8 cellular contexts compared by ENCODE assay signal in genomic region chr15:99732711-99733267, GRCh38. TPM values are rescaled to one million over a fixed set of nuclear protein-coding genes. Genes with fewer than 3 reads are reported as not detected.
DNase-seq lines count a peak whose midpoint lies in the region; ATAC-seq, FAIRE-seq and TF ChIP-seq lines count a peak whose summit lies in the region.

No MANE protein-coding gene starts in this region.

- H3K4me3 ChIP-seq in GM12865 (ENCODE audit: low read depth, low read length) (peak overlapping the region; percentile 87), brain microvascular endothelial cell (ENCODE audit: low read depth, low read length) (peak overlapping the region; percentile 78), HepG2 (replicated peaks in 1 of 3; ENCODE audit: insufficient read depth in 1 of 3, low read depth in 2 of 3, low read length in 3 of 3) (peak overlapping the region; percentile 72 to 84 (median 75)), subcutaneous abdominal adipose tissue (ENCODE audit: low read depth in 1 of 5, low read length in 5 of 5) (peak overlapping the region; percentile 79 to 87 (median 81))

- DNase-seq in GM12865 (ENCODE audit: low read depth) (peak; percentile 38), brain microvascular endothelial cell (no peak), HepG2 (ENCODE audit: low spot score) (no peak), SIG-M5 (lab: John Stamatoyannopoulos, UW) (no peak), GM19240 (ENCODE audit: insufficient read length, low spot score) (no peak)

- no TSS peak for BruUV-seq in HepG2 (replicated peaks; lab: Mats Ljungman, UMichigan)

- TF ChIP-seq CTCF in GM12865 (IDR thresholded peaks at IDR 0.05; ENCODE audit: insufficient read depth, low read depth, low read length, missing control alignments), result no peak
- TF ChIP-seq CTCF in brain microvascular endothelial cell (IDR thresholded peaks at IDR 0.05; ENCODE audit: low read depth, low read length, missing control alignments), result no peak
- TF ChIP-seq CTCF in HepG2 (CRISPR knock-in tag; IDR thresholded peaks at IDR 0.05), result no peak

- intact Hi-C loops in HepG2 (cut with micrococcal nuclease; ENCODE audit: unreplicated experiment), result no loop called here

- H3K4me1 ChIP-seq in HepG2 (ENCODE audit: insufficient read depth, low read length) (peaks cover 52% of the 10 kb centered on the region), subcutaneous abdominal adipose tissue (ENCODE audit: control insufficient read depth in 5 of 5, insufficient read depth in 5 of 5, low read length in 5 of 5) (peaks cover 0 to 42% (median 34%) of the 10 kb centered on the region in 5 donors)

- no peak for TF ChIP-seq RAD21 in Ishikawa (IDR thresholded peaks at IDR 0.05; ENCODE audit: low read depth)
- TF ChIP-seq RAD21 in HepG2 (CRISPR knock-in tag; IDR thresholded peaks at IDR 0.05), result peak; percentile 17; the same call in 1 of the 2 replicates

- peak; percentile 27 for ATAC-seq in GM21619 (IDR thresholded peaks at IDR 0.05; ENCODE audit: unreplicated experiment)
- ATAC-seq in HepG2, result peak; percentile 45

- no peak; the same call in 1 of the 2 replicates for TF ChIP-seq EP300 in Ishikawa (IDR thresholded peaks at IDR 0.05; ENCODE audit: borderline replicate concordance)
- no peak for TF ChIP-seq EP300 in HepG2 (IDR thresholded peaks at IDR 0.05; ENCODE audit: low read depth in 2 of 2, low read length in 2 of 2)
- TF ChIP-seq EP300 in HepG2 (CRISPR knock-in tag; IDR thresholded peaks at IDR 0.05; ENCODE audit: borderline replicate concordance), result no peak

- no peak for TF ChIP-seq POLR2A in HepG2 (IDR thresholded peaks at IDR 0.05; ENCODE audit: insufficient read depth in 1 of 2, low read depth in 2 of 2, low read length in 2 of 2)

- in situ Hi-C loops in brain microvascular endothelial cell (cut with HindIII; ENCODE audit: low pct_ligation_motif_present, low sequenced_read_pairs) (no loop called here), HepG2 (cut with HindIII; ENCODE audit: extremely low pct_ligation_motif_present, low pct_unique_long_range_greater_than_20kb) (no loop called here)

- H3K27me3 ChIP-seq in brain microvascular endothelial cell (replicated peaks) (no peaks in the 10 kb centered on the region), HepG2 (ENCODE audit: control insufficient read depth in 1 of 2, insufficient read depth in 2 of 2, low read length in 2 of 2) (no peaks in the 10 kb centered on the region; a peak in 1 of 5 replicates), subcutaneous abdominal adipose tissue (ENCODE audit: control insufficient read depth in 5 of 5, insufficient read depth in 4 of 5, low read length in 5 of 5) (no peaks in the 10 kb centered on the region)

- H3K36me3 ChIP-seq in brain microvascular endothelial cell (replicated peaks) (no peaks in the 10 kb centered on the region), HepG2 (replicated peaks in 1 of 2; ENCODE audit: control insufficient read depth in 1 of 2, insufficient read depth in 2 of 2, low read length in 2 of 2) (peaks cover 0 to 12% of the 10 kb centered on the region in 2 experiments; a peak in 2 of 5 replicates), subcutaneous abdominal adipose tissue (ENCODE audit: control insufficient read depth in 5 of 5, insufficient read depth in 5 of 5, low read length in 5 of 5) (peaks cover 0 to 18% (median 16%) of the 10 kb centered on the region in 5 donors)

- POLR2A ChIA-PET in HepG2 (lab: Yijun Ruan, JAX), result interaction anchor here (0.5 to 2.9 kb wide), 25 partner anchors 8 to 632 kb away, joined by 3 to 18 read pairs (median 4); partner anchors contain the start of genes LRRC28 and MEF2A

- peak overlapping the region; percentile 77 for H3K9ac ChIP-seq in HepG2 (ENCODE audit: insufficient read depth, low read depth, low read length)
- peak overlapping the region; percentile 78 to 90 (median 87) for H3K9ac ChIP-seq in subcutaneous abdominal adipose tissue (ENCODE audit: low read length in 5 of 5)

- no peak for FAIRE-seq in HepG2 (lab: Jason Lieb, UNC)

- H3K27ac ChIP-seq in brain microvascular endothelial cell (peak overlapping the region; percentile 40), HepG2 (ENCODE audit: extremely low read length, insufficient read depth, low read length) (peak overlapping the region; percentile 56), subcutaneous abdominal adipose tissue (ENCODE audit: low read depth, low read length) (peak overlapping the region; percentile 86)

- no peak overlapping the region for H2AFZ ChIP-seq in HepG2 (ENCODE audit: low read length)

- no peaks in the 10 kb centered on the region for H3K79me2 ChIP-seq in HepG2 (ENCODE audit: insufficient read depth, low read length)

- 3% methylated on average over 4 of the region's 49 CpGs for WGBS in HepG2 (ENCODE audit: low lambda C conversion rate)

- CTCF ChIA-PET in HepG2 (lab: Yijun Ruan, JAX; ENCODE audit: low intra/inter-chr PET ratio, low total read pairs), result no interaction called here

- H4K20me1 ChIP-seq in HepG2 (ENCODE audit: insufficient read depth, low read length), result no peaks in the 10 kb centered on the region

- H3K4me2 ChIP-seq in HepG2 (ENCODE audit: low read depth, low read length), result peak overlapping the region; percentile 68

- H3K9me3 ChIP-seq in HepG2 (ENCODE audit: low read length), result no peaks in the 10 kb centered on the region
- H3K9me3 ChIP-seq in subcutaneous abdominal adipose tissue (ENCODE audit: control insufficient read depth in 5 of 5, low read length in 5 of 5), result peaks cover 0 to 5% (median 0%) of the 10 kb centered on the region in 5 donors

TF ChIP-seq in Ishikawa, 13 proteins besides CTCF, POLR2A, EP300 and RAD21 (continues in another document):
- TF ChIP-seq TEAD4 (IDR thresholded peaks at IDR 0.05) (no peak), EGR1 (IDR thresholded peaks at IDR 0.05) (peak; percentile 2; the same call in 1 of the 2 replicates), MAX (IDR thresholded peaks at IDR 0.05) (no peak), NFIC (IDR thresholded peaks at IDR 0.05) (no peak), YY1 (IDR thresholded peaks at IDR 0.05; ENCODE audit: low read depth) (no peak), FOXM1 (IDR thresholded peaks at IDR 0.05; ENCODE audit: borderline replicate concordance, low read depth) (no peak)

TF ChIP-seq in HepG2, 621 proteins besides CTCF, POLR2A, EP300 and RAD21 (continues in another document):
- TF ChIP-seq, protein P1, sequence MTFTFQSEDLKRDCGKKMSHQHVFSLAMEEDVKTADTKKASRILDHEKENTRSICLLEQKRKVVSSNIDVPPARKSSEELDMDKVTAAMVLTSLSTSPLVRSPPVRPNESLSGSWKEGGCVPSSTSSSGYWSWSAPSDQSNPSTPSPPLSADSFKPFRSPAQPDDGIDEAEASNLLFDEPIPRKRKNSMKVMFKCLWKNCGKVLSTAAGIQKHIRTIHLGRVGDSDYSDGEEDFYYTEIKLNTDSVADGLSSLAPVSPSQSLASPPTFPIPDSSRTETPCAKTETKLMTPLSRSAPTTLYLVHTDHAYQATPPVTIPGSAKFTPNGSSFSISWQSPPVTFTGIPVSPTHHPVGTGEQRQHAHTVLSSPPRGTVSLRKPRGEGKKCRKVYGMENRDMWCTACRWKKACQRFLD (CRISPR knock-in tag; IDR thresholded peaks at IDR 0.05; ENCODE audit: borderline replicate concordance), result 0 out of 2 replicates have a peak, but pooled peaks have one; percentile 43
- TF ChIP-seq CCAR2 (optimal IDR thresholded peaks at IDR 0.05; ENCODE audit: low read depth, low read length) (no peak), ZFX (CRISPR knock-in tag; IDR thresholded peaks at IDR 0.05; ENCODE audit: low read depth) (0 out of 2 replicates have a peak, but pooled peaks have one; percentile 46), NFIB (CRISPR knock-in tag; IDR thresholded peaks at IDR 0.05; ENCODE audit: borderline replicate concordance) (0 out of 2 replicates have a peak, but pooled peaks have one; percentile 50), ZFYVE20 (CRISPR knock-in tag; IDR thresholded peaks at IDR 0.05; ENCODE audit: borderline replicate concordance, low read depth) (0 out of 2 replicates have a peak, but pooled peaks have one; percentile 60), SPEN (CRISPR knock-in tag; IDR thresholded peaks at IDR 0.05; ENCODE audit: low read depth) (0 out of 2 replicates have a peak, but pooled peaks have one; percentile 14), EEA1 (CRISPR knock-in tag; IDR thresholded peaks at IDR 0.05; ENCODE audit: borderline replicate concordance) (no peak), GATAD1 (CRISPR knock-in tag; IDR thresholded peaks at IDR 0.05) (no peak), SOX6 (IDR thresholded peaks at IDR 0.05) (no peak), SOX6 (CRISPR knock-in tag; IDR thresholded peaks at IDR 0.05) (0 out of 2 replicates have a peak, but pooled peaks have one; percentile 11), HNF4G (IDR thresholded peaks at IDR 0.05; ENCODE audit: borderline replicate concordance, low read depth, low read length) (no peak), HNF4G (CRISPR knock-in tag; IDR thresholded peaks at IDR 0.05; ENCODE audit: borderline replicate concordance, low read depth) (no peak), ZNF614 (CRISPR knock-in tag; IDR thresholded peaks at IDR 0.05; ENCODE audit: borderline replicate concordance) (peak; percentile 25; the same call in 1 of the 2 replicates)

RNA-seq across cellular contexts. Expression of gene LYSMD4, which starts 0.4 kb away (rescaled TPM):
- 5.6 and 8.5 TPM in 2 replicates for total RNA-seq in HepG2 (2016; rRNA removed; fragmentation: Illumina TruSeq; extraction: Trizol)
- 1.4 TPM in 2 replicates for total RNA-seq in HepG2 (2016; cell fraction: cytosol; rRNA removed; fragmentation: Illumina TruSeq; extraction: Trizol; ENCODE audit: low read depth)
- total RNA-seq in HepG2 (2016; cell fraction: insoluble cytoplasmic fraction; rRNA removed; fragmentation: Illumina TruSeq; extraction: Trizol), result 4.3 and 8.0 TPM in 2 replicates
- total RNA-seq in HepG2 (2016; cell fraction: membrane; rRNA removed; fragmentation: Illumina TruSeq; extraction: Trizol), result 4.1 and 4.7 TPM in 2 replicates
- total RNA-seq in HepG2 (2016; cell fraction: nucleus; rRNA removed; fragmentation: Illumina TruSeq; extraction: Trizol), result 10.5 and 12.4 TPM in 2 replicates
- 7.4 and 7.9 TPM in 2 replicates for polyA plus RNA-seq in HepG2 (2011; rRNA removed)
- 5.0 and 5.5 TPM in 2 replicates for polyA plus RNA-seq in HepG2 (2011; cell fraction: cytosol; rRNA removed)
- 35.1 and 36.9 TPM in 2 replicates for polyA plus RNA-seq in HepG2 (2011; cell fraction: nucleus; rRNA removed)
- 5.9 and 7.0 TPM in 2 replicates for polyA plus RNA-seq in HepG2 (2012)
- polyA plus RNA-seq in HepG2 (2016; cell fraction: cytosol; fragmentation: Illumina TruSeq; extraction: Trizol; ENCODE audit: low read depth), result 1.8 and 2.4 TPM in 2 replicates
- 4.1 and 5.3 TPM in 2 replicates for polyA plus RNA-seq in HepG2 (2016; cell fraction: insoluble cytoplasmic fraction; fragmentation: Illumina TruSeq; extraction: Trizol; ENCODE audit: low read depth)
- 2.8 and 3.1 TPM in 2 replicates for polyA plus RNA-seq in HepG2 (2016; cell fraction: membrane; fragmentation: Illumina TruSeq; extraction: Trizol; ENCODE audit: low read depth)
- polyA plus RNA-seq in HepG2 (2016; cell fraction: nucleus; fragmentation: Illumina TruSeq; extraction: Trizol; ENCODE audit: insufficient read depth, low read depth), result 16.2 and 18.0 TPM in 2 replicates
- 7.4 and 8.7 TPM in 2 replicates for polyA minus RNA-seq in HepG2 (2011; rRNA and poly(A)+ RNA removed; ENCODE audit: low replicate concordance)
- 1.3 and 1.4 TPM in 2 replicates for polyA minus RNA-seq in HepG2 (2011; cell fraction: cytosol; rRNA and poly(A)+ RNA removed)
- polyA minus RNA-seq in HepG2 (2011; cell fraction: nucleus; rRNA and poly(A)+ RNA removed), result 16.1 and 17.4 TPM in 2 replicates
